Comparison of ENCODE assay signal across 8 cellular contexts in the genomic region with DNA sequence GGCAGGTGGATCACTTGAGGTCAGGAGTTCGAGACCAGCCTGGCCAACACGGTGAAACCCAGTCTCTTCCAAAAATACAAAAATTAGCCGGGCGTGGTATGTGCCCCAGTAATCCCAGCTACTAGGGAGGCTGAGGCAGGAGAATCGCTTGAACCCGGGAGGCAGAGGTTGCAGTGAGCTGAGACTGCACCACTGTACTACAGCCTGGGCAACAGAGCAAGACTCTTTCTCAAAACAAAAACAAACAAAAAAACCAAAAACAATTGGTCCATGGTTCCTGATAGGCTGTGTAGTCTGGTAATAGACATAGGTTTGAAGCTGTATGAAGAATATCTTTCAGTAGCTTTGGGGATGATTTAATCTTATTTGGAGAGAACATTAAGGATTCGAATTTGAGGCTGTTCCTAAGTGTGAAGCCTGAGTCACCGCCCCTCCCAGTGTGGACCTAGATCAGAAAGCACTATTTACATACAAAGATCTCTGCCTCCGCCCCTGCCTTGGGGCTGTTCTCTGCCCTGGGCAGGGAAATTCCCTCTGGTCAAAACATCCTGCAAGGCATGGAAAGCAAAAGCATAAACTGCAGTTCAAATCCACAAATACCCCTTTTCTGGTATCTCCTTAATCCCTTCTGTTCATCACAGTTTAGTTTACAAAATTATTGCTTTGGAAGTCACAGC. TPM values are rescaled to one million over a fixed set of nuclear protein-coding genes. Genes with fewer than 3 reads are reported as not detected.
DNase-seq lines count a peak whose midpoint lies in the region; ATAC-seq and TF ChIP-seq lines count a peak whose summit lies in the region.

No MANE protein-coding gene starts in this region.

- H2BK5ac ChIP-seq in IMR-90 (ENCODE audit: low read depth, low read length, poor library complexity, severe bottlenecking), result no peak overlapping the region

- H2BK15ac ChIP-seq in IMR-90 (ENCODE audit: low read depth, low read length), result no peak overlapping the region

- H3K9ac ChIP-seq in IMR-90 (ENCODE audit: low read depth, low read length) (no peak overlapping the region), endodermal cell (ENCODE audit: extremely low read depth, low read length, poor library complexity, severe bottlenecking) (no peak overlapping the region)

- H3K79me1 ChIP-seq in IMR-90 (ENCODE audit: low read depth in 1 of 2, low read length in 2 of 2), result no peaks in the 10 kb centered on the region

- H3K4me1 ChIP-seq in IMR-90 (ENCODE audit: control insufficient read depth, insufficient read depth, low read length), result peaks cover 6% of the 10 kb centered on the region; the same call in 1 of the 2 replicates
- no peaks in the 10 kb centered on the region for H3K4me1 ChIP-seq in endodermal cell (ENCODE audit: control insufficient read depth, insufficient read depth, low read length)

- no peak overlapping the region for H2BK20ac ChIP-seq in IMR-90 (ENCODE audit: low read depth, low read length)

- TF ChIP-seq CTCF in IMR-90 (conservative IDR thresholded peaks at IDR 0.05; ENCODE audit: low read depth, low read length), result no peak
- no peak for TF ChIP-seq CTCF in endodermal cell (conservative IDR thresholded peaks at IDR 0.05)

- no peaks in the 10 kb centered on the region for H3K36me3 Mint-ChIP-seq in endodermal cell (ENCODE audit: low read depth)

- H2AFZ ChIP-seq in IMR-90 (replicated peaks; ENCODE audit: low read length, poor library complexity), result no peak overlapping the region

- H3K27me3 ChIP-seq in IMR-90 (ENCODE audit: control insufficient read depth, insufficient read depth, low read length) (no peaks in the 10 kb centered on the region), endodermal cell (ENCODE audit: control insufficient read depth, insufficient read depth, low read length, poor library complexity, severe bottlenecking) (no peaks in the 10 kb centered on the region)

- TF ChIP-seq POLR2A in IMR-90 (IDR thresholded peaks at IDR 0.05; ENCODE audit: low read depth, low read length), result no peak

- peak; percentile 96 for ATAC-seq in GM18502 (IDR thresholded peaks at IDR 0.05; ENCODE audit: poor library complexity, unreplicated experiment)
- ATAC-seq in GM21786 (IDR thresholded peaks at IDR 0.05; ENCODE audit: unreplicated experiment), result peak; percentile 91
- peak; percentile 93 for ATAC-seq in IMR-90 (ENCODE audit: low read depth)

- no peaks in the 10 kb centered on the region for H3K9me3 Mint-ChIP-seq in endodermal cell

- POLR2A ChIA-PET in IMR-90 (lab: Charles Lee; ENCODE audit: unreplicated experiment), result no interaction called here

- H4K8ac ChIP-seq in IMR-90 (ENCODE audit: low read depth in 2 of 2, low read length in 2 of 2), result no peak overlapping the region; a peak in 1 of 4 replicates

- no peaks in the 10 kb centered on the region for H3K27me3 Mint-ChIP-seq in endodermal cell (ENCODE audit: insufficient read depth)

- CTCF ChIA-PET in IMR-90 (lab: Yijun Ruan, JAX), result no interaction called here

- no peak overlapping the region for H2BK120ac ChIP-seq in IMR-90 (ENCODE audit: low read depth, low read length)

- H4K20me1 ChIP-seq in IMR-90 (ENCODE audit: insufficient read depth, low read length), result no peaks in the 10 kb centered on the region

- intact Hi-C loops in IMR-90 (cut with micrococcal nuclease), result no loop called here

- H2AK5ac ChIP-seq in IMR-90 (ENCODE audit: low read depth, low read length), result no peak overlapping the region

- no peak for TF ChIP-seq RAD21 in IMR-90 (IDR thresholded peaks at IDR 0.05; ENCODE audit: low read length)

- H4K91ac ChIP-seq in IMR-90 (ENCODE audit: insufficient read depth, low read depth, low read length), result no peak overlapping the region

- no peak overlapping the region for H3K23ac ChIP-seq in IMR-90 (ENCODE audit: low read depth, low read length)

- in situ Hi-C loops in IMR-90 (cut with MboI; ENCODE audit: low sequenced_read_pairs), result loop anchor here (10.0 to 25.0 kb wide), 2 partner anchors 565 to 698 kb away; no protein-coding TSS in a partner anchor

- DNase-seq in IMR-90 (peak; percentile 73), endodermal cell (peak; percentile 66), activated gamma-delta T cell (lab: John Stamatoyannopoulos, UW) (no peak), NCI-H187 treated with DMSO at 0.1 percent for 48 hours (lab: John Stamatoyannopoulos, UW) (no peak), ecto neural progenitor cell (ENCODE audit: low spot score) (no peak)
- peak; percentile 13 to 29 for DNase-seq in stimulated activated CD8-positive, alpha-beta memory T cell treated with anti-CD3 and anti-CD28 coated beads, Interleukin-2, amount 100 ng/mL, for 48 hours (ENCODE audit: low read depth in 2 of 2)

- H3K56ac ChIP-seq in IMR-90 (ENCODE audit: extremely low read depth, insufficient read depth, low read length), result no peak overlapping the region

- H4K5ac ChIP-seq in IMR-90 (ENCODE audit: low read depth, low read length), result no peak overlapping the region

- no peak overlapping the region for H3K4ac ChIP-seq in IMR-90 (ENCODE audit: low read depth, low read length)

- H3K9me1 ChIP-seq in IMR-90 (ENCODE audit: insufficient read depth, low read length), result no peaks in the 10 kb centered on the region

- H2AK9ac ChIP-seq in IMR-90 (replicated peaks; ENCODE audit: low read depth, low read length, poor library complexity), result no peak overlapping the region

- 71% methylated on average over 1 of the region's 9 CpGs; no CpG with 5 or more reads in 1 of the 2 experiments for WGBS in IMR-90 (ENCODE audit: extremely low coverage in 2 of 2, insufficient read length in 1 of 2), 2 experiments
- WGBS in endodermal cell (ENCODE audit: insufficient coverage in 1 of 2, insufficient read length in 1 of 2), 2 experiments, result 87 to 92% methylated on average over 6 to 9 of the region's 9 CpGs

- H3K36me3 ChIP-seq in IMR-90 (ENCODE audit: control insufficient read depth, insufficient read depth, low read length) (no peaks in the 10 kb centered on the region), endodermal cell (ENCODE audit: control insufficient read depth, insufficient read depth, low read length) (no peaks in the 10 kb centered on the region)

- H3K14ac ChIP-seq in IMR-90 (replicated peaks; ENCODE audit: low read depth, low read length), result no peak overlapping the region

- dilution Hi-C loops in IMR-90 (cut with HindIII; ENCODE audit: low sequenced_read_pairs, unreplicated experiment), result no loop called here

- no peak overlapping the region for H3K18ac ChIP-seq in IMR-90 (ENCODE audit: low read depth, low read length)

- no peak overlapping the region for H3K4me2 ChIP-seq in IMR-90 (ENCODE audit: low read depth, low read length)

- no peaks in the 10 kb centered on the region for H3K9me3 ChIP-seq in IMR-90 (ENCODE audit: control insufficient read depth, insufficient read depth, low read length)
- no peaks in the 10 kb centered on the region for H3K9me3 ChIP-seq in endodermal cell (ENCODE audit: control insufficient read depth, low read length)

- no TSS peak for BruUV-seq in IMR-90 (replicated peaks; lab: Mats Ljungman, UMichigan)

- no peak overlapping the region for H3K4me3 ChIP-seq in IMR-90 (ENCODE audit: insufficient read depth, low read depth, low read length)
- H3K4me3 ChIP-seq in endodermal cell (ENCODE audit: low read length), result no peak overlapping the region

- peak overlapping the region; percentile 30 for H3K27ac Mint-ChIP-seq in endodermal cell

- H3K27ac ChIP-seq in IMR-90 (ENCODE audit: insufficient read depth, low read length) (no peak overlapping the region), endodermal cell (ENCODE audit: low read depth, low read length) (no peak overlapping the region)

- no peak overlapping the region for H3K4me3 Mint-ChIP-seq in endodermal cell

- peaks cover 14% of the 10 kb centered on the region for H3K4me1 Mint-ChIP-seq in endodermal cell

TF ChIP-seq in IMR-90, 13 proteins besides CTCF, POLR2A, EP300 and RAD21:
- TF ChIP-seq RCOR1 (IDR thresholded peaks at IDR 0.05; ENCODE audit: insufficient replicate concordance, low read length) (no peak), MAZ (IDR thresholded peaks at IDR 0.05; ENCODE audit: borderline replicate concordance, low read depth, low read length) (peak; percentile 46; the same call in 1 of the 2 replicates)

RNA-seq across cellular contexts. Expression of gene PMAIP1, which starts 52.8 kb away (rescaled TPM):
- total RNA-seq in IMR-90 (2012; rRNA removed), result 14.0 and 26.9 TPM in 2 replicates
- polyA plus RNA-seq in IMR-90 (2012; rRNA removed), result 25.9 and 30.1 TPM in 2 replicates
- 4.3 and 12.5 TPM in 2 replicates for polyA plus RNA-seq in IMR-90 (2012; cell fraction: cytosol; rRNA removed)
- 7.2 and 17.3 TPM in 2 replicates for polyA plus RNA-seq in IMR-90 (2012; cell fraction: nucleus; rRNA removed; ENCODE audit: low replicate concordance)
- total RNA-seq in endodermal cell, result 100 to 1,000 TPM in 1 of 2 donors, 10 to 100 TPM in 1; 56.6 to 106 TPM
- polyA plus RNA-seq in endodermal cell (2013, experiment 1 of 2), result 17.2 TPM
- 10.3 TPM for polyA plus RNA-seq in endodermal cell (2013, experiment 2 of 2)

Comparison
In these comparisons a context has a peak if more than half of its experiments do, and no peak if none do; other contexts are left out.
1. DNase-seq: peak in IMR-90 (single experiment), endodermal cell (single experiment) and stimulated activated CD8-positive, alpha-beta memory T cell treated with anti-CD3 and anti-CD28 coated beads, Interleukin-2, amount 100 ng/mL, for 48 hours (2 of 2); none in activated gamma-delta T cell (single experiment), NCI-H187 treated with DMSO at 0.1 percent for 48 hours (single experiment) and ecto neural progenitor cell (single experiment).
2. Peak in every context shown above with its lines, with median percentiles within 50 percentile points of each other: ATAC-seq.